Comparison of ENCODE assay signal across 30 cellular contexts in the genomic region with DNA sequence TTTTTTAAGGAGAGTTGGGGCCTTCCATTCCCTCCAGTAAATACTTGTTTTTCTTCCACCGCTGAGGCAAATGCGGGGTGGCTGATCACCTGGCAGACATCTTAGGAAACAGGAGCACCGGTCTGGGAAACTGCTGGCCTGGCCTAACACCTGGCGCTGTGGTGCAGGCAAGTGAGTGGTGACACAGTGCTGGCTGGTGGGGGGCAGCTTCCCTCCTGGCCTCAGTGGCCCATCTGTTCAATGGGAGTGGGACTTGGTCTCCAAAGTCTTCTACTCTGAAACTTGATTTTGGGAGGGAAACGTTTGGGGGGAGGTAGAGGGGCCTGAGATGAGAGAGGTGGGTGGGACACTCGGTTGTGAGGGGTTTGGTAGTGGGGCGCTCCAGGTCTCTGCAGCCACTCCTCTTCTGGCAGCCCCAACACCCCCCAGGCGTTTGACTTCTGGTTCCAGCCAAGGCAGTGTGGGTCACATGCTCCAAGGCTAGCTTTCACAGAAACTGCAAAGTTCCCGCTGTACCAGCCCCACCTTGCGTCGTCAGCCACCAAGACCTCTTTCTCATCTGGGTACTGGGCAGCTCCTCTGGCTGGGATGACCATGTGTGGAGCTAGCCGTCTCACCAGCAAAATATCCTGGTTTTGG. TPM values are rescaled to one million over a fixed set of nuclear protein-coding genes. Genes with fewer than 3 reads are reported as not detected.
"Had no signal": no experiment of that assay in that cellular context is flagged by ENCODE, and none has a peak within 500 bp of the region (broad histone marks: within the 10 kb centered on the region; RNA-seq: fewer than 3 reads in every experiment).

No MANE protein-coding gene starts in this region.

- H3K9me3 ChIP-seq: esophagus squamous epithelium, heart right ventricle, neutrophil, pancreas, prostate gland, right atrium auricular region, thoracic aorta, tibial nerve, upper lobe of left lung, uterus had no signal

- H3K4me1 ChIP-seq: prostate gland, uterus had no signal

- H3K36me3 Mint-ChIP-seq: natural killer cell had no signal

- H3K4me3 Mint-ChIP-seq: effector memory CD8-positive, alpha-beta T cell; immature natural killer cell; memory B cell; natural killer cell; stimulated activated memory B cell treated with anti-CD40 and anti-IgM and Interleukin-4, amounts not matched to agents 10 μg/mL and 1 μg/mL and 100 μg/mL, for 72 hours; stimulated activated naive CD8-positive, alpha-beta T cell treated with anti-CD3 and anti-CD28 coated beads, Interleukin-15, Interleukin-2, amounts not matched to agents 100 ng/mL and 50 ng/mL, for 24 hours had no signal

- H3K27ac Mint-ChIP-seq: memory B cell; stimulated activated memory B cell treated with anti-CD40 and anti-IgM and Interleukin-4, amounts not matched to agents 10 μg/mL and 1 μg/mL and 100 μg/mL, for 72 hours; stimulated activated naive CD8-positive, alpha-beta T cell treated with anti-CD3 and anti-CD28 coated beads, Interleukin-15, Interleukin-2, amounts not matched to agents 100 ng/mL and 50 ng/mL, for 24 hours had no signal

- H3K9me3 Mint-ChIP-seq: effector memory CD8-positive, alpha-beta T cell; immature natural killer cell; memory B cell; natural killer cell; stimulated activated memory B cell treated with anti-CD40 and anti-IgM and Interleukin-4, amounts not matched to agents 10 μg/mL and 1 μg/mL and 100 μg/mL, for 72 hours; stimulated activated naive CD8-positive, alpha-beta T cell treated with anti-CD3 and anti-CD28 coated beads, Interleukin-15, Interleukin-2, amounts not matched to agents 100 ng/mL and 50 ng/mL, for 24 hours had no signal

- DNase-seq: cortex of kidney; effector memory CD8-positive, alpha-beta T cell; erythroblast; esophagus squamous epithelium; foreskin melanocyte; glutamatergic neuron; heart right ventricle; hippocampal formation; immature natural killer cell; natural killer cell; stimulated activated CD4-positive, alpha-beta T cell treated with anti-CD3 and anti-CD28 coated beads, Interleukin-12 subunit alpha, Interleukin-12 subunit beta, amount 100 ng/mL, for 4 hours; stimulated activated CD4-positive, alpha-beta T cell treated with anti-CD3 and anti-CD28 coated beads, Interleukin-1b, Interleukin-23, amount 100 ng/mL, for 48 hours; stimulated activated CD4-positive, alpha-beta T cell treated with anti-CD3 and anti-CD28 coated beads, Interleukin-4, amount 100 ng/mL, for 24 hours; upper lobe of left lung; uterus had no signal

- H3K4me3 ChIP-seq: esophagus squamous epithelium, heart right ventricle, lung, pancreas, prostate gland, right atrium auricular region, smooth muscle cell, thoracic aorta, tibial nerve, upper lobe of left lung, uterus had no signal

- H3K27me3 Mint-ChIP-seq: effector memory CD8-positive, alpha-beta T cell; memory B cell; stimulated activated memory B cell treated with anti-CD40 and anti-IgM and Interleukin-4, amounts not matched to agents 10 μg/mL and 1 μg/mL and 100 μg/mL, for 72 hours; stimulated activated naive CD8-positive, alpha-beta T cell treated with anti-CD3 and anti-CD28 coated beads, Interleukin-15, Interleukin-2, amounts not matched to agents 100 ng/mL and 50 ng/mL, for 24 hours had no signal

- H3K27ac ChIP-seq: esophagus squamous epithelium, heart right ventricle, pancreas, prostate gland, right atrium auricular region, upper lobe of left lung, uterus had no signal

- ATAC-seq: effector memory CD8-positive, alpha-beta T cell; heart right ventricle; left lobe of liver; natural killer cell; pancreas; sciatic nerve; stimulated activated memory B cell treated with anti-CD40 and anti-IgM and Interleukin-4, amounts not matched to agents 10 μg/mL and 1 μg/mL and 100 μg/mL, for 72 hours had no signal

- FAIRE-seq: endometrium, keratinocyte, pancreas had no signal

- H3K4me2 ChIP-seq: smooth muscle cell had no signal

- H3K27me3 ChIP-seq: esophagus squamous epithelium, heart right ventricle, neutrophil, pancreas, right atrium auricular region, tibial nerve, upper lobe of left lung, uterus had no signal

- H3K36me3 ChIP-seq: prostate gland, uterus had no signal

RNA-seq across cellular contexts. Expression of gene GHRL, which starts 4.7 kb away (rescaled TPM):
- total RNA-seq: right atrium auricular region, smooth muscle cell had no signal
- polyA plus RNA-seq: keratinocyte had no signal
